8 cellular contexts compared by ENCODE assay signal in genomic region chr16:21525029-21525895, GRCh38.
DNase-seq lines count a peak whose midpoint lies in the region; FAIRE-seq and TF ChIP-seq lines count a peak whose summit lies in the region.
"Not testable (repeated sequence)": the region's sequence is repeated elsewhere in the genome, so short reads cannot be mapped to it uniquely, and the experiment has no call there.

No MANE protein-coding gene starts in this region.

- H3K4ac ChIP-seq in H9 (ENCODE audit: low read depth, low read length): not testable (repeated sequence)

- H3K36me3 Mint-ChIP-seq in H9 (ENCODE audit: insufficient read depth in 1 of 3, low read depth in 3 of 3); MCF 10A (ENCODE audit: insufficient read depth, unreplicated experiment): not testable (repeated sequence)

- no CpG with 5 or more reads among the region's 14 CpGs for WGBS in H9 (ENCODE audit: extremely low coverage, insufficient read length, low lambda C conversion rate)

- not testable (repeated sequence) for H2BK5ac ChIP-seq in H9 (ENCODE audit: insufficient read length, low read length)

- H2BK120ac ChIP-seq in H9 (ENCODE audit: low read depth, low read length, poor library complexity, severe bottlenecking): not testable (repeated sequence)

- H2AFZ ChIP-seq in H9 (ENCODE audit: low read length): not testable (repeated sequence)

- not testable (repeated sequence) for H2BK20ac ChIP-seq in H9 (ENCODE audit: low read depth, low read length, poor library complexity, severe bottlenecking)

- not testable (repeated sequence) for H3K27me3 Mint-ChIP-seq in H9 (ENCODE audit: low read depth); MCF 10A (ENCODE audit: insufficient read depth, unreplicated experiment)

- H3K4me3 ChIP-seq in BJ (ENCODE audit: low read depth, low read length); NB4 (ENCODE audit: low read depth, low read length); SJCRH30; fibroblast of mammary gland (ENCODE audit: control insufficient read depth, low read depth, low read length); kidney (ENCODE audit: low read length in 2 of 2); skeletal muscle cell (ENCODE audit: low read depth, low read length): not testable (repeated sequence)

- intact Hi-C loops in MCF 10A (cut with micrococcal nuclease); kidney (cut with DNase I): not testable (repeated sequence)

- H3K27ac Mint-ChIP-seq in H9; MCF 10A (ENCODE audit: low read depth, unreplicated experiment): not testable (repeated sequence)

- not testable (repeated sequence) for H3K9ac ChIP-seq in H9 (ENCODE audit: extremely low read depth, insufficient read length, low read length); kidney (ENCODE audit: low read length in 2 of 2)

- H3K79me2 ChIP-seq in H9 (ENCODE audit: insufficient read depth, low read length): not testable (repeated sequence)

- not testable (repeated sequence) for H4K8ac ChIP-seq in H9 (replicated peaks; ENCODE audit: insufficient read length, low read depth, low read length)

- H3K14ac ChIP-seq in H9 (ENCODE audit: insufficient read depth, low read length): not testable (repeated sequence)

- H3K23ac ChIP-seq in H9 (ENCODE audit: insufficient read length, low read depth, low read length): not testable (repeated sequence)

- TF ChIP-seq CTCF in BJ (IDR thresholded peaks at IDR 0.05; ENCODE audit: insufficient read depth, low read depth, low read length): 0 out of 2 replicates have a peak, but pooled peaks have one; percentile 9
- TF ChIP-seq CTCF in H9 (conservative IDR thresholded peaks at IDR 0.05); NB4 (IDR thresholded peaks at IDR 0.05; ENCODE audit: low read depth, low read length); MCF 10A (IDR thresholded peaks at IDR 0.05; ENCODE audit: unreplicated experiment); fibroblast of mammary gland (conservative IDR thresholded peaks at IDR 0.05; ENCODE audit: control insufficient read depth, insufficient read depth, low read depth, low read length); kidney (IDR thresholded peaks at IDR 0.05; ENCODE audit: borderline replicate concordance, extremely low read depth, insufficient read depth): not testable (repeated sequence)

- not testable (repeated sequence) for H3K9me3 Mint-ChIP-seq in H9; MCF 10A (ENCODE audit: unreplicated experiment)

- H2AK5ac ChIP-seq in H9 (ENCODE audit: insufficient read length, low read length): not testable (repeated sequence)

- H3K4me3 Mint-ChIP-seq in H9; MCF 10A (ENCODE audit: unreplicated experiment): not testable (repeated sequence)

- not testable (repeated sequence) for H3K79me1 ChIP-seq in H9 (ENCODE audit: insufficient read depth, low read depth, low read length, poor library complexity, severe bottlenecking)

- not testable (repeated sequence) for TF ChIP-seq POLR2A in NB4 (IDR thresholded peaks at IDR 0.05; ENCODE audit: extremely low read depth, insufficient read length)

- POLR2A ChIA-PET in BJ (lab: Charles Lee); MCF 10A (lab: Yijun Ruan, JAX): not testable (repeated sequence)

- not testable (repeated sequence) for FAIRE-seq in kidney (lab: Jason Lieb, UNC)

- not testable (repeated sequence) for H2BK12ac ChIP-seq in H9 (ENCODE audit: insufficient read length, low read depth, low read length)

- H3K18ac ChIP-seq in H9 (ENCODE audit: insufficient read length, low read depth, low read length): not testable (repeated sequence)

- H4K5ac ChIP-seq in H9 (ENCODE audit: insufficient read length, low read depth, low read length): not testable (repeated sequence)

- BruUV-seq in MCF 10A (replicated peaks; lab: Mats Ljungman, UMichigan): not testable (repeated sequence)

- not testable (repeated sequence) for H2BK15ac ChIP-seq in H9 (ENCODE audit: low read depth, low read length)

- H3K4me1 Mint-ChIP-seq in H9: peaks cover 21 to 28% of the 10 kb centered on the region in 2 experiments
- H3K4me1 Mint-ChIP-seq in MCF 10A (ENCODE audit: insufficient read depth, unreplicated experiment): not testable (repeated sequence)

- not testable (repeated sequence) for DNase-seq in BJ (ENCODE audit: low read depth)
- DNase-seq in H9: peak; percentile 69
- peak; percentile 71 for DNase-seq in NB4 (ENCODE audit: low read depth)
- peak; percentile 62 to 68 for DNase-seq in SJCRH30
- peak; percentile 63 for DNase-seq in MCF 10A (ENCODE audit: unreplicated experiment)
- DNase-seq in fibroblast of mammary gland (ENCODE audit: low read depth): peak; percentile 80
- peak; percentile 83 for DNase-seq in kidney
- peak; percentile 66 for DNase-seq in skeletal muscle cell (ENCODE audit: low read depth)

- not testable (repeated sequence) for H3K27ac ChIP-seq in H9 (ENCODE audit: insufficient read length, low read depth, low read length); SJCRH30; kidney (ENCODE audit: low read depth in 2 of 2, low read length in 2 of 2)

- not testable (repeated sequence) for H3K36me3 ChIP-seq in BJ (ENCODE audit: control insufficient read depth, insufficient read depth, low read length); SJCRH30; kidney (ENCODE audit: control insufficient read depth in 1 of 2, insufficient read depth in 2 of 2, low read length in 2 of 2)

- H3K4me2 ChIP-seq in H9 (ENCODE audit: insufficient read depth, insufficient read length, low read length): not testable (repeated sequence)

- H3K9me3 ChIP-seq in H9 (ENCODE audit: control insufficient read depth, low read depth, low read length); SJCRH30 (replicated peaks); kidney (ENCODE audit: control insufficient read depth in 1 of 2, low read length in 2 of 2): not testable (repeated sequence)

- H3K4me1 ChIP-seq in H9 (ENCODE audit: insufficient read depth, low read length); kidney (ENCODE audit: control insufficient read depth in 1 of 2, insufficient read depth in 1 of 2, low read depth in 1 of 2, low read length in 2 of 2): not testable (repeated sequence)
- peaks cover 31% of the 10 kb centered on the region for H3K4me1 ChIP-seq in SJCRH30

- H4K91ac ChIP-seq in H9 (ENCODE audit: insufficient read length, low read depth, low read length): not testable (repeated sequence)

- not testable (repeated sequence) for H3T11ph ChIP-seq in H9 (ENCODE audit: low read length)

- H3K27me3 ChIP-seq in BJ (ENCODE audit: control insufficient read depth, insufficient read depth, low read length); H9 (ENCODE audit: insufficient read depth, low read length); SJCRH30: not testable (repeated sequence)

- not testable (repeated sequence) for H4K20me1 ChIP-seq in H9 (ENCODE audit: control insufficient read depth, insufficient read depth, insufficient read length)

- CTCF ChIA-PET in BJ (lab: Yijun Ruan, JAX): not testable (repeated sequence)
- CTCF ChIA-PET in MCF 10A (lab: Yijun Ruan, JAX): interaction anchor here (0.6 kb wide), 1 partner anchor 13 kb away, joined by 3 read pairs; no protein-coding TSS in a partner anchor

- not testable (repeated sequence) for H3K23me2 ChIP-seq in H9 (ENCODE audit: insufficient read length, low read depth, low read length, poor library complexity, severe bottlenecking)

- not testable (repeated sequence) for H3K56ac ChIP-seq in H9 (ENCODE audit: insufficient read length, low read depth, low read length)
